In the genomic region with DNA sequence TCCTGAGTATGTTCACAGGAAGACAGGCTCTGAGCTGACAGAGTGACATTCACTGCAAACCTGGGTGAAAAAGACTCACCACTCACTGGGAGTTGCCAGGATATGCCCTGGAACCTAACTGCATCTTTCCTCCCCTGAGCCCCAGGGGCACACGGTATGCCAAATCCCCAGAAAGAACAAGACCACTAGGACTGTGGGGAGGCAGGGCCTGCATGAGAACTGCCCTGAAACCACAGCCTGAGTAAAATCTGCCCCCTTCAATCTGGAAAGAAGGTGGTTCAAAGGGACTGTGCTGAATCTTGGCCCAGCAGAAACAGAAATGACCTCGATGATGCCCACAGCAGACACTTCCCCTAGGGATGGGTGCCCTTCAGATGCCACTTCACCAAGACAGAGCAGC, we compare ENCODE assay signal across 9 cellular contexts. TPM values are rescaled to one million over a fixed set of nuclear protein-coding genes. Genes with fewer than 3 reads are reported as not detected.
DNase-seq lines count a peak whose midpoint lies in the region; ATAC-seq and TF ChIP-seq lines count a peak whose summit lies in the region.
"Had no signal": no experiment of that assay in that cellular context is flagged by ENCODE, and none has a peak within 500 bp of the region (broad histone marks: within the 10 kb centered on the region; RNA-seq: fewer than 3 reads in every experiment).

No MANE protein-coding gene starts in this region.

- H3K79me2 ChIP-seq in OCI-LY3 (ENCODE audit: low read length), result peaks cover 85% of the 10 kb centered on the region

- H3K27me3 ChIP-seq in OCI-LY3 (ENCODE audit: low read depth, low read length) (no peaks in the 10 kb centered on the region), muscle layer of duodenum (ENCODE audit: low read depth, low read length) (no peaks in the 10 kb centered on the region), testis (no peaks in the 10 kb centered on the region)

- H3K4me3 Mint-ChIP-seq in brain, result peak overlapping the region in 1 of 5 experiments; percentile 28
- H3K4me3 Mint-ChIP-seq: HFFc6 had no signal

- peaks cover 6% of the 10 kb centered on the region for H3K27me3 Mint-ChIP-seq in brain

- peak overlapping the region in 4 of 5 experiments; percentile 68 to 98 (median 86) for H3K27ac Mint-ChIP-seq in brain
- H3K27ac Mint-ChIP-seq: HFFc6 had no signal

- H4K20me1 ChIP-seq in OCI-LY3 (ENCODE audit: insufficient read depth, low read length), result peaks cover 30% of the 10 kb centered on the region

- no peaks in the 10 kb centered on the region for H3K9me3 ChIP-seq in OCI-LY3 (ENCODE audit: insufficient read depth, low read length)
- H3K9me3 ChIP-seq in muscle layer of duodenum (ENCODE audit: control insufficient read depth in 1 of 2, low read length in 2 of 2), result no peaks in the 10 kb centered on the region
- no peaks in the 10 kb centered on the region for H3K9me3 ChIP-seq in testis

- no peak overlapping the region for H2AFZ ChIP-seq in OCI-LY3 (ENCODE audit: low read depth, low read length)

- H3K36me3 Mint-ChIP-seq in brain, result peaks cover 13% of the 10 kb centered on the region

- intact Hi-C loops in testis (cut with DNase I; ENCODE audit: low total_unique reads), result loop anchor here (5.0 kb wide), 2 partner anchors 35 to 110 kb away; no protein-coding TSS in a partner anchor

- DNase-seq in testis (no peak), HCEC 1CT (no peak)
- no peak for DNase-seq in stimulated activated CD4-positive, alpha-beta T cell treated with anti-CD3 and anti-CD28 coated beads, Interleukin-2, amount 100 ng/mL, for 48 hours
- DNase-seq: HFFc6, KBM-7 had no signal

- H3K4me1 ChIP-seq in OCI-LY3 (ENCODE audit: low read length) (peaks cover 92% of the 10 kb centered on the region), muscle layer of duodenum (ENCODE audit: control insufficient read depth in 1 of 2, insufficient read depth in 2 of 2, low read length in 2 of 2) (peaks cover 81 to 99% of the 10 kb centered on the region in 2 donors), testis (peaks cover 95% of the 10 kb centered on the region)

- TF ChIP-seq POLR2A in testis (IDR thresholded peaks at IDR 0.05), result no peak

- H3K9me3 Mint-ChIP-seq in brain, result no peaks in the 10 kb centered on the region
- H3K9me3 Mint-ChIP-seq: HFFc6 had no signal

- H3K9ac ChIP-seq in OCI-LY3 (ENCODE audit: low read length), result no peak overlapping the region

- H3K4me1 Mint-ChIP-seq in brain, result peaks cover 99% of the 10 kb centered on the region

- H3K4me2 ChIP-seq in OCI-LY3 (ENCODE audit: low read length), result peak overlapping the region; percentile 32; the same call in 1 of the 2 replicates

- TF ChIP-seq CTCF in OCI-LY3 (IDR thresholded peaks at IDR 0.05; ENCODE audit: low read depth, low read length), result no peak
- TF ChIP-seq CTCF in brain (conservative IDR thresholded peaks at IDR 0.05), result no peak
- TF ChIP-seq CTCF in testis (IDR thresholded peaks at IDR 0.05), result no peak

- H3K36me3 ChIP-seq in OCI-LY3 (replicated peaks; ENCODE audit: low read depth, low read length), result peaks cover 7% of the 10 kb centered on the region
- H3K36me3 ChIP-seq in muscle layer of duodenum (ENCODE audit: control insufficient read depth in 1 of 2, insufficient read depth in 2 of 2, low read length in 2 of 2), result no peaks in the 10 kb centered on the region
- H3K36me3 ChIP-seq in testis (ENCODE audit: low read depth, missing control alignments), result no peaks in the 10 kb centered on the region

- no peak for ATAC-seq in HG03097 (IDR thresholded peaks at IDR 0.05; ENCODE audit: low FRiP score, unreplicated experiment)

- H3K4me3 ChIP-seq in OCI-LY3 (ENCODE audit: low read length) (no peak overlapping the region), muscle layer of duodenum (ENCODE audit: low read depth in 1 of 2, low read length in 2 of 2) (no peak overlapping the region), testis (no peak overlapping the region)

- WGBS in testis, 2 donors, result 32 to 60% methylated on average over 1 to 2 of the region's 2 CpGs

- no peak overlapping the region for H3K27ac ChIP-seq in OCI-LY3 (ENCODE audit: low read length)
- H3K27ac ChIP-seq in muscle layer of duodenum (ENCODE audit: low read length), result peak overlapping the region; percentile 72
- H3K27ac ChIP-seq in testis, result peak overlapping the region; percentile 56 to 89

RNA-seq across cellular contexts. Expression of gene FAM53B, which starts 6.5 kb away (rescaled TPM):
- polyA plus RNA-seq in brain (ENCODE audit: insufficient read depth, low read depth, low replicate concordance) (25.9 TPM), testis (ENCODE audit: insufficient read depth, low read depth, low replicate concordance) (36.9 TPM)
- total RNA-seq in testis, result 100 to 1,000 TPM; 109 to 125 TPM

RNA-seq across cellular contexts. Expression of gene EEF1AKMT2, which starts 54.0 kb away (rescaled TPM):
- polyA plus RNA-seq in brain (ENCODE audit: insufficient read depth, low read depth, low replicate concordance), result 9.8 TPM
- total RNA-seq in testis, result 10 to 100 TPM; 25.8 to 27.6 TPM
- 47.9 TPM for polyA plus RNA-seq in testis (ENCODE audit: insufficient read depth, low read depth, low replicate concordance)
